Comparison of ENCODE assay signal across 12 cellular contexts in genomic region chr10:88232029-88232895, GRCh38.
DNase-seq lines count a peak whose midpoint lies in the region; ATAC-seq, FAIRE-seq and TF ChIP-seq lines count a peak whose summit lies in the region.
"Had no signal": no experiment of that assay in that cellular context is flagged by ENCODE, and none has a peak within 500 bp of the region (broad histone marks: within the 10 kb centered on the region; RNA-seq: fewer than 3 reads in every experiment).

No MANE protein-coding gene starts in this region.

- H3K27me3 ChIP-seq in body of pancreas (no peaks in the 10 kb centered on the region), subcutaneous abdominal adipose tissue (ENCODE audit: control insufficient read depth in 5 of 5, insufficient read depth in 4 of 5, low read length in 5 of 5) (no peaks in the 10 kb centered on the region), PC-9 (ENCODE audit: insufficient read depth, low read depth) (no peaks in the 10 kb centered on the region)

- DNase-seq in HT1080 (ENCODE audit: low read depth) (peak; percentile 34), body of pancreas (peak; percentile 52 to 72 (median 64)), kidney (peak; percentile 85), PC-9 (no peak)
- no peak for DNase-seq in activated T-cell treated with anti-CD3 and anti-CD28 coated beads, Interleukin-2, amount 50 U/mL, for 1 hour
- DNase-seq: H9, NCI-H2081 treated with DMSO at 0.1 percent for 48 hours had no signal

- H3K9ac ChIP-seq in kidney (ENCODE audit: low read length in 2 of 2) = no peak overlapping the region
- no peak overlapping the region for H3K9ac ChIP-seq in subcutaneous abdominal adipose tissue (ENCODE audit: low read length in 5 of 5)

- POLR2A ChIA-PET in PC-9 (lab: Charles Lee; ENCODE audit: unreplicated experiment) = interaction anchor here (0.7 kb wide), 1 partner anchor 164 kb away, joined by 3 read pairs; no protein-coding TSS in a partner anchor

- no peaks in the 10 kb centered on the region for H3F3A ChIP-seq in PC-9 (ENCODE audit: insufficient read depth, low read depth)

- H3K36me3 ChIP-seq in body of pancreas (replicated peaks in 1 of 2; ENCODE audit: insufficient read depth in 1 of 2, low read depth in 2 of 2) (no peaks in the 10 kb centered on the region), kidney (ENCODE audit: control insufficient read depth in 1 of 2, insufficient read depth in 2 of 2, low read length in 2 of 2) (no peaks in the 10 kb centered on the region), subcutaneous abdominal adipose tissue (ENCODE audit: control insufficient read depth in 5 of 5, insufficient read depth in 5 of 5, low read length in 5 of 5) (no peaks in the 10 kb centered on the region), PC-9 (ENCODE audit: low read depth) (no peaks in the 10 kb centered on the region)

- H4K20me1 ChIP-seq in PC-9 (ENCODE audit: insufficient read depth) = no peaks in the 10 kb centered on the region

- intact Hi-C loops in body of pancreas (cut with DNase I) = no loop called here
- intact Hi-C loops in kidney (cut with DNase I) = no loop called here
- intact Hi-C loops in PC-9 (cut with micrococcal nuclease; ENCODE audit: unreplicated experiment) = no loop called here

- no TSS peak for BruUV-seq in PC-9 (replicated peaks; lab: Mats Ljungman, UMichigan)

- H3K4me3 ChIP-seq in body of pancreas (no peak overlapping the region), kidney (ENCODE audit: low read length in 2 of 2) (no peak overlapping the region), subcutaneous abdominal adipose tissue (ENCODE audit: low read depth in 1 of 5, low read length in 5 of 5) (peak overlapping the region in 1 of 5 donors; percentile 20), PC-9 (no peak overlapping the region)

- FAIRE-seq in kidney (lab: Jason Lieb, UNC) = no peak
- FAIRE-seq: TTC549 had no signal

- H2AFZ ChIP-seq in PC-9 = no peak overlapping the region

- no peak for TF ChIP-seq POLR2A in body of pancreas (IDR thresholded peaks at IDR 0.05)

- TF ChIP-seq CTCF in body of pancreas (IDR thresholded peaks at IDR 0.05) (no peak), kidney (IDR thresholded peaks at IDR 0.05; ENCODE audit: borderline replicate concordance, extremely low read depth, insufficient read depth) (no peak), PC-9 (conservative IDR thresholded peaks at IDR 0.05) (no peak)

- H3K9me2 ChIP-seq in PC-9 (ENCODE audit: insufficient read depth) = no peaks in the 10 kb centered on the region

- peaks cover 31% of the 10 kb centered on the region for H3K4me1 ChIP-seq in body of pancreas
- H3K4me1 ChIP-seq in kidney (ENCODE audit: control insufficient read depth in 1 of 2, insufficient read depth in 1 of 2, low read depth in 1 of 2, low read length in 2 of 2) = peaks cover 0 to 2% of the 10 kb centered on the region in 2 donors
- H3K4me1 ChIP-seq in subcutaneous abdominal adipose tissue (ENCODE audit: control insufficient read depth in 5 of 5, insufficient read depth in 5 of 5, low read length in 5 of 5) = peaks cover 5 to 50% (median 41%) of the 10 kb centered on the region in 5 donors
- H3K4me1 ChIP-seq in PC-9 (replicated peaks; ENCODE audit: insufficient read depth) = no peaks in the 10 kb centered on the region

- WGBS in body of pancreas, 2 donors = 66 to 77% methylated on average over 5 of the region's 5 CpGs

- H3K27ac ChIP-seq in body of pancreas (peak overlapping the region in 1 of 4 donors; percentile 5), kidney (ENCODE audit: low read depth in 2 of 2, low read length in 2 of 2) (no peak overlapping the region), subcutaneous abdominal adipose tissue (ENCODE audit: low read depth, low read length) (peak overlapping the region; percentile 39), PC-9 (no peak overlapping the region)

- H3K4me2 ChIP-seq in PC-9 = no peak overlapping the region

- no peaks in the 10 kb centered on the region for H3K9me3 ChIP-seq in body of pancreas
- H3K9me3 ChIP-seq in kidney (ENCODE audit: control insufficient read depth in 1 of 2, low read length in 2 of 2) = peaks cover 0 to 3% of the 10 kb centered on the region in 2 donors
- no peaks in the 10 kb centered on the region for H3K9me3 ChIP-seq in subcutaneous abdominal adipose tissue (ENCODE audit: control insufficient read depth in 5 of 5, low read length in 5 of 5)
- no peaks in the 10 kb centered on the region; the same call in 1 of the 2 replicates for H3K9me3 ChIP-seq in PC-9 (ENCODE audit: insufficient read depth, low read depth)

- CTCF ChIA-PET in PC-9 (lab: Charles Lee) = no interaction called here

- H3K79me2 ChIP-seq in PC-9 (ENCODE audit: low read depth) = no peaks in the 10 kb centered on the region

- ATAC-seq in body of pancreas (no peak), GM21529 (IDR thresholded peaks at IDR 0.05; ENCODE audit: unreplicated experiment) (no peak), GM19023 (IDR thresholded peaks at IDR 0.05; ENCODE audit: unreplicated experiment) (no peak)
- ATAC-seq: Panc1 had no signal

Comparison
In these comparisons a context has a peak if more than half of its experiments do, and no peak if none do; other contexts are left out.
1. DNase-seq: peak in HT1080 (single experiment), body of pancreas (4 of 4) and kidney (single experiment); none in PC-9 (0 of 2) and activated T-cell treated with anti-CD3 and anti-CD28 coated beads, Interleukin-2, amount 50 U/mL, for 1 hour (single experiment).